1 cellular context compared by ENCODE assay signal in the genomic region with DNA sequence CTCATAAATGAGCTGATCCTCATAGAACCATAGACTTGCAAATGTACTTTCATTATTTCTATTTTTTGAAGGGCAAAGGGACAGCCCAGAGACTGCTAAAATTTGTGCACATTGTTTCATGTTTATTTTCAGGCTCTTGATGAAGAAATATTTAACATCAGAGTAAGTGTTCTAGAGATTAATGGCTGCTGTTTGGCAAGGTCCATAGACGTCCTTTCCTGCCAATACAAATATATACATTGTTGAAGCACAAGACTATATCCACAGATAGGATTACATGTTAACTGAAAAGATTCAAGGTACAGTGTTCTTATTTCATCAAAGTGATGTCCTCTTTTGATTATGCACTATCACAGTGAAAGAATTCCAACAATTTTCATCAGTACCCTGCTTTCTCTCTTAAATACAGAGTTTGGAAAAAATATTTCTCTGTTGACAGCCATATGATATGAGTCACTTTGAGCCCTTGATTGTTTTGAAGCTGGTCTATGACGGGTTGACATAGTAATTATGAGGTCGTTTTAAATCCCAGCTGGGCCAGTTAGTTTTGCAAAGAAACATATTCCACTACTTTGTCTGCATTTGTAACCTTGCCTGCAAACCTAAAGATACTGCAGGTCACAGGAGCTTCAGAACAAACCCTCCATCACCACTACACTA.
TF ChIP-seq lines count a peak whose summit lies in the region.

No MANE protein-coding gene starts in this region.

TF ChIP-seq in HepG2, 621 proteins besides CTCF, POLR2A, EP300 and RAD21 (continued from another document):
- TF ChIP-seq, protein P1, sequence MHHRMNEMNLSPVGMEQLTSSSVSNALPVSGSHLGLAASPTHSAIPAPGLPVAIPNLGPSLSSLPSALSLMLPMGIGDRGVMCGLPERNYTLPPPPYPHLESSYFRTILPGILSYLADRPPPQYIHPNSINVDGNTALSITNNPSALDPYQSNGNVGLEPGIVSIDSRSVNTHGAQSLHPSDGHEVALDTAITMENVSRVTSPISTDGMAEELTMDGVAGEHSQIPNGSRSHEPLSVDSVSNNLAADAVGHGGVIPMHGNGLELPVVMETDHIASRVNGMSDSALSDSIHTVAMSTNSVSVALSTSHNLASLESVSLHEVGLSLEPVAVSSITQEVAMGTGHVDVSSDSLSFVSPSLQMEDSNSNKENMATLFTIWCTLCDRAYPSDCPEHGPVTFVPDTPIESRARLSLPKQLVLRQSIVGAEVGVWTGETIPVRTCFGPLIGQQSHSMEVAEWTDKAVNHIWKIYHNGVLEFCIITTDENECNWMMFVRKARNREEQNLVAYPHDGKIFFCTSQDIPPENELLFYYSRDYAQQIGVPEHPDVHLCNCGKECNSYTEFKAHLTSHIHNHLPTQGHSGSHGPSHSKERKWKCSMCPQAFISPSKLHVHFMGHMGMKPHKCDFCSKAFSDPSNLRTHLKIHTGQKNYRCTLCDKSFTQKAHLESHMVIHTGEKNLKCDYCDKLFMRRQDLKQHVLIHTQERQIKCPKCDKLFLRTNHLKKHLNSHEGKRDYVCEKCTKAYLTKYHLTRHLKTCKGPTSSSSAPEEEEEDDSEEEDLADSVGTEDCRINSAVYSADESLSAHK (CRISPR knock-in tag; IDR thresholded peaks at IDR 0.05; ENCODE audit: borderline replicate concordance): no peak
- no peak for TF ChIP-seq HHEX (CRISPR knock-in tag; IDR thresholded peaks at IDR 0.05)
- no peak for TF ChIP-seq FOXA1 (IDR thresholded peaks at IDR 0.05)
- no peak for TF ChIP-seq FOXA1 (CRISPR knock-in tag; IDR thresholded peaks at IDR 0.05)
- no peak for TF ChIP-seq HOXA7 (CRISPR knock-in tag; IDR thresholded peaks at IDR 0.05)
- TF ChIP-seq ZNF572 (CRISPR knock-in tag; IDR thresholded peaks at IDR 0.05): no peak
- TF ChIP-seq RORA (CRISPR knock-in tag; IDR thresholded peaks at IDR 0.05): no peak
- no peak for TF ChIP-seq ZBTB8A (CRISPR knock-in tag; IDR thresholded peaks at IDR 0.05; ENCODE audit: borderline replicate concordance, low read depth)
- no peak for TF ChIP-seq ZNF460 (CRISPR knock-in tag; IDR thresholded peaks at IDR 0.05; ENCODE audit: borderline replicate concordance)
- TF ChIP-seq, protein P2, sequence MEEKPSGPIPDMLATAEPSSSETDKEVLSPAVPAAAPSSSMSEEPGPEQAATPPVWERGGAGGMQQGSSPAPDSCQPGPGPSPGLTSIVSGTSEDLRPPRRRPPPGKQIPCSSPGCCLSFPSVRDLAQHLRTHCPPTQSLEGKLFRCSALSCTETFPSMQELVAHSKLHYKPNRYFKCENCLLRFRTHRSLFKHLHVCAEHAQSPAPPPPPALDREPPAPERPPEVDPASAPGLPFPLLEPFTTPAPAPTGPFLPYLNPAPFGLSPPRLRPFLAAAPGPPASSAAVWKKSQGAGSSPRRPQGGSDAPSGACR (CRISPR knock-in tag; IDR thresholded peaks at IDR 0.05): no peak
- no peak for TF ChIP-seq POGZ (CRISPR knock-in tag; IDR thresholded peaks at IDR 0.05)
- no peak for TF ChIP-seq CREM (IDR thresholded peaks at IDR 0.05)
- TF ChIP-seq CREM (CRISPR knock-in tag; IDR thresholded peaks at IDR 0.05): no peak
- no peak for TF ChIP-seq ZNF382 (CRISPR knock-in tag; IDR thresholded peaks at IDR 0.05; ENCODE audit: borderline replicate concordance)
- no peak for TF ChIP-seq NFE2L2 (IDR thresholded peaks at IDR 0.05; ENCODE audit: low read length)
